24 cellular contexts compared by ENCODE assay signal in the genomic region with DNA sequence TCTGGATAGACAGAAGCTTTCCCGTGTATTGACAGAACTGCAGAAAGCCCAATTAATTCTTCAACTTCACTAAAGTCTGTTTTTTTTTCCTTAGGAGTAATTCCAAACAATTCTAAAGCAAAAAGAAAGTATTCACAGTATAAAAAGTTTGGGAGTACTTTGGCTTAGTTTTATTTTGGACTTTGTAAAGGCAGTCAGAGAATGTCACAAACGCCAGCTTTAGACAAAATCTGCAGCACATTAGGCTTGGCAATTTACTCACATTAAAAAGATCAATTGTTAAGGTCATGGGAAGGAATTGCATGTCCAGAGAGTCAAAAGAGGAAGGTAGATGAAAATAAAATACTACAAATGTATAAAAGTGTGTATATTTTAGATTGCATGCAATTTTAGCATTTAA. TPM values are rescaled to one million over a fixed set of nuclear protein-coding genes. Genes with fewer than 3 reads are reported as not detected.
DNase-seq lines count a peak whose midpoint lies in the region; ATAC-seq, FAIRE-seq and TF ChIP-seq lines count a peak whose summit lies in the region.
"Had no signal": no experiment of that assay in that cellular context is flagged by ENCODE, and none has a peak within 500 bp of the region (broad histone marks: within the 10 kb centered on the region; RNA-seq: fewer than 3 reads in every experiment).

No MANE protein-coding gene starts in this region.

- no peaks in the 10 kb centered on the region for H3K79me2 ChIP-seq in neural progenitor cell (ENCODE audit: low read depth)

- ATAC-seq in left lobe of liver (peak; percentile 82), HG02973 (IDR thresholded peaks at IDR 0.05; ENCODE audit: unreplicated experiment) (no peak), T-cell (replicated peaks in 1 of 4) (no peak)
- ATAC-seq: A549, GM12878, GM23338, HCT116 had no signal

- H3K4me3 Mint-ChIP-seq in neural progenitor cell, result no peak overlapping the region
- H3K4me3 Mint-ChIP-seq in T-cell, result no peak overlapping the region
- H3K4me3 Mint-ChIP-seq: CD14-positive monocyte; CD4-positive, alpha-beta T cell; CD8-positive, alpha-beta memory T cell; GM23338; H9 had no signal

- H3K4me1 ChIP-seq in neural progenitor cell, result peaks cover 27% of the 10 kb centered on the region
- H3K4me1 ChIP-seq: A549; BE2C; BLaER1 treated with 17β-estradiol and CSF1 and Interleukin-3, amounts not matched to agents 10 nM and 100 nM had no signal

- no peaks in the 10 kb centered on the region for H4K20me1 ChIP-seq in neural progenitor cell (ENCODE audit: low read depth)
- H4K20me1 ChIP-seq: BLaER1 treated with 17β-estradiol and CSF1 and Interleukin-3, amounts not matched to agents 10 nM and 100 nM had no signal

- peak overlapping the region; percentile 14 for H3K27ac ChIP-seq in neural progenitor cell
- H3K27ac ChIP-seq: A549; BLaER1 treated with 17β-estradiol and CSF1 and Interleukin-3, amounts not matched to agents 10 nM and 100 nM had no signal

- no peaks in the 10 kb centered on the region for H3K27me3 ChIP-seq in neural progenitor cell
- H3K27me3 ChIP-seq: BE2C; BLaER1 treated with 17β-estradiol and CSF1 and Interleukin-3, amounts not matched to agents 10 nM and 100 nM had no signal

- H3K4me2 ChIP-seq in neural progenitor cell, result peak overlapping the region; percentile 40
- H3K4me2 ChIP-seq: A549; BLaER1 treated with 17β-estradiol and CSF1 and Interleukin-3, amounts not matched to agents 10 nM and 100 nM; GM23338 had no signal

- H3K36me3 ChIP-seq in neural progenitor cell, result no peaks in the 10 kb centered on the region
- H3K36me3 ChIP-seq: BE2C; BLaER1 treated with 17β-estradiol and CSF1 and Interleukin-3, amounts not matched to agents 10 nM and 100 nM had no signal

- FAIRE-seq in GM19239 (lab: Jason Lieb, UNC), result peak; percentile 26
- FAIRE-seq: D721Med, GM12878 had no signal

- POLR2A ChIA-PET in T-cell (lab: Charles Lee), result no interaction called here

- peaks cover 12% of the 10 kb centered on the region for H3F3A ChIP-seq in neural progenitor cell (ENCODE audit: low read depth)

- H3K36me3 Mint-ChIP-seq in neural progenitor cell, result peaks cover 2% of the 10 kb centered on the region
- H3K36me3 Mint-ChIP-seq in T-cell, result no peaks in the 10 kb centered on the region
- H3K36me3 Mint-ChIP-seq: CD14-positive monocyte; CD8-positive, alpha-beta memory T cell had no signal

- H3K9me3 ChIP-seq in neural progenitor cell (ENCODE audit: low read depth), result no peaks in the 10 kb centered on the region
- H3K9me3 ChIP-seq: A549, BE2C had no signal

- H2AFZ ChIP-seq in neural progenitor cell (replicated peaks), result no peak overlapping the region

- H3K4me1 Mint-ChIP-seq in neural progenitor cell (peaks cover 17% of the 10 kb centered on the region), T-cell (no peaks in the 10 kb centered on the region)
- H3K4me1 Mint-ChIP-seq: CD14-positive monocyte; CD8-positive, alpha-beta memory T cell; GM23338 had no signal

- no peak for TF ChIP-seq CTCF in neural progenitor cell (IDR thresholded peaks at IDR 0.05)

- H3K27ac Mint-ChIP-seq in neural progenitor cell (no peak overlapping the region), T-cell (no peak overlapping the region)
- H3K27ac Mint-ChIP-seq: CD14-positive monocyte; CD4-positive, alpha-beta T cell; CD8-positive, alpha-beta memory T cell; GM23338; H9 had no signal

- H3K27me3 Mint-ChIP-seq in neural progenitor cell (ENCODE audit: insufficient read depth, low read depth) (peaks cover 2% of the 10 kb centered on the region), T-cell (peaks cover 1 to 4% of the 10 kb centered on the region in 2 donors)
- H3K27me3 Mint-ChIP-seq: CD4-positive, alpha-beta T cell had no signal

- CTCF ChIA-PET in T-cell (lab: Charles Lee), result no interaction called here

- DNase-seq in GM19239 (ENCODE audit: insufficient read length, low spot score) (no peak), left lobe of liver (ENCODE audit: low spot score) (no peak), neural progenitor cell (ENCODE audit: low spot score) (no peak), mesenteric fat pad (ENCODE audit: low spot score) (no peak), T-cell (no peak)
- DNase-seq: 8988T; ACHN; AML-193; BE2C; CD4-positive, alpha-beta T cell; CD8-positive, alpha-beta memory T cell; DMS 273 treated with DMSO at 0.1 percent for 48 hours; DMS79; EL; GDM1; H9 had no signal

- H3K4me3 ChIP-seq in neural progenitor cell, result no peak overlapping the region
- H3K4me3 ChIP-seq: A549; BLaER1 treated with 17β-estradiol and CSF1 and Interleukin-3, amounts not matched to agents 10 nM and 100 nM; GM12878; GM23338 had no signal

- H3K9ac ChIP-seq in neural progenitor cell, result no peak overlapping the region
- H3K9ac ChIP-seq: BLaER1 treated with 17β-estradiol and CSF1 and Interleukin-3, amounts not matched to agents 10 nM and 100 nM had no signal

- H3K9me3 Mint-ChIP-seq in neural progenitor cell (peaks cover 15% of the 10 kb centered on the region), T-cell (no peaks in the 10 kb centered on the region)
- H3K9me3 Mint-ChIP-seq: CD4-positive, alpha-beta T cell; CD8-positive, alpha-beta memory T cell had no signal

RNA-seq across cellular contexts. Expression of gene GBE1, which starts 47.5 kb away (rescaled TPM):
- total RNA-seq in left lobe of liver (27.3 TPM), neural progenitor cell (ENCODE audit: low replicate concordance) (21.7 and 34.4 TPM in 2 replicates), mesenteric fat pad (152 TPM), T-cell (1 to 10 TPM; 8.1 to 9.2 (median 8.7) TPM)
